Comparison of ENCODE assay signal across 20 cellular contexts in the genomic region with DNA sequence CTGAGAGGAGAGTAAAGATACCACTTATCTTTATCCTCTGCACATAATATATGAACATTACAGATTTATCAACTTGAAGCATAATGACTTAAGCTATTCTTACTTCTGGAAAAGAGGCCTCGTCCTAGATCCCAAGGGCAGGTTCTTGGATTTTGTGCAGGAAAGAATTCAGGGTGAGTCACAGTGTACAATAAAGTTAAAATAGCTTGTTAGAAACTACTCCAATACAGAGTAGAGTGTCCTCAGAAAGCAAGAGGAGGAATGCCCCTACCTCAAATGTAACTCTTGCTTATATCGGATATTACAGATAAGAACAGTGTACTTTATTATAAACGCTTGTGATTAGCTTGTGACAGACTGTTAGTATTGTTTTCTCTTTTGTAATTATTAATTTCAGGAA. TPM values are rescaled to one million over a fixed set of nuclear protein-coding genes. Genes with fewer than 3 reads are reported as not detected.
DNase-seq lines count a peak whose midpoint lies in the region; ATAC-seq and TF ChIP-seq lines count a peak whose summit lies in the region.
"Had no signal": no experiment of that assay in that cellular context is flagged by ENCODE, and none has a peak within 500 bp of the region (broad histone marks: within the 10 kb centered on the region; RNA-seq: fewer than 3 reads in every experiment).

No MANE protein-coding gene starts in this region.

- ATAC-seq in IMR-90 (ENCODE audit: low read depth) (no peak), thoracic aorta (ENCODE audit: insufficient number of reproducible peaks, low FRiP score, low read depth) (peak; percentile 47), GM18511 (IDR thresholded peaks at IDR 0.05; ENCODE audit: unreplicated experiment) (no peak), HG02759 (IDR thresholded peaks at IDR 0.05; ENCODE audit: unreplicated experiment) (no peak)
- ATAC-seq: A549, GM12878, HCT116 had no signal

- dilution Hi-C loops in IMR-90 (cut with HindIII; ENCODE audit: low sequenced_read_pairs, unreplicated experiment), result no loop called here

- no peak overlapping the region for H3K4me3 ChIP-seq in IMR-90 (ENCODE audit: insufficient read depth, low read depth, low read length)
- no peak overlapping the region for H3K4me3 ChIP-seq in thoracic aorta
- H3K4me3 ChIP-seq: A549, GM12878 had no signal

- intact Hi-C loops in IMR-90 (cut with micrococcal nuclease), result no loop called here

- H3K56ac ChIP-seq in IMR-90 (ENCODE audit: extremely low read depth, insufficient read depth, low read length), result no peak overlapping the region

- no CpG with 5 or more reads among the region's 3 CpGs for WGBS in IMR-90 (ENCODE audit: extremely low coverage in 2 of 2, insufficient read length in 1 of 2), 2 experiments

- no peak overlapping the region for H4K5ac ChIP-seq in IMR-90 (ENCODE audit: low read depth, low read length)

- POLR2A ChIA-PET in IMR-90 (lab: Charles Lee; ENCODE audit: unreplicated experiment), result no interaction called here

- TF ChIP-seq CTCF in IMR-90 (conservative IDR thresholded peaks at IDR 0.05; ENCODE audit: low read depth, low read length) (no peak), thoracic aorta (IDR thresholded peaks at IDR 0.05) (no peak)

- no peaks in the 10 kb centered on the region for H3K9me3 ChIP-seq in IMR-90 (ENCODE audit: control insufficient read depth, insufficient read depth, low read length)
- no peaks in the 10 kb centered on the region for H3K9me3 ChIP-seq in thoracic aorta
- H3K9me3 ChIP-seq: A549 had no signal

- no peak overlapping the region for H3K18ac ChIP-seq in IMR-90 (ENCODE audit: low read depth, low read length)

- H4K91ac ChIP-seq in IMR-90 (ENCODE audit: insufficient read depth, low read depth, low read length), result no peak overlapping the region

- DNase-seq in IMR-90 (peak; percentile 6), fibroblast of peridontal ligament (ENCODE audit: extremely low read depth) (peak; percentile 41), thoracic aorta (ENCODE audit: low spot score) (no peak), DMS153 (lab: John Stamatoyannopoulos, UW) (no peak)
- DNase-seq: 8988T; ACHN; C1 segment of cervical spinal cord; Calu3; CD4-positive, alpha-beta memory T cell; COR-L47; DND-41; EL; GDM1; H7 had no signal

- H3K27ac ChIP-seq in IMR-90 (ENCODE audit: insufficient read depth, low read length) (no peak overlapping the region), thoracic aorta (no peak overlapping the region)
- H3K27ac ChIP-seq: A549 had no signal

- CTCF ChIA-PET in IMR-90 (lab: Yijun Ruan, JAX), result interaction anchor here (0.7 to 1.1 kb wide), 2 partner anchors 14 to 284 kb away, joined by 3 read pairs; no protein-coding TSS in a partner anchor

- no peak for TF ChIP-seq POLR2A in IMR-90 (IDR thresholded peaks at IDR 0.05; ENCODE audit: low read depth, low read length)

- H3K27me3 ChIP-seq in IMR-90 (ENCODE audit: control insufficient read depth, insufficient read depth, low read length) (no peaks in the 10 kb centered on the region), thoracic aorta (replicated peaks; ENCODE audit: insufficient read depth) (no peaks in the 10 kb centered on the region)

- no peak overlapping the region for H3K14ac ChIP-seq in IMR-90 (replicated peaks; ENCODE audit: low read depth, low read length)

- H3K4me1 ChIP-seq in IMR-90 (ENCODE audit: control insufficient read depth, insufficient read depth, low read length) (no peaks in the 10 kb centered on the region), thoracic aorta (ENCODE audit: control insufficient read depth in 1 of 2, low read depth in 2 of 2) (peaks cover 6 to 11% of the 10 kb centered on the region in 2 donors)
- H3K4me1 ChIP-seq: A549 had no signal

- H4K20me1 ChIP-seq in IMR-90 (ENCODE audit: insufficient read depth, low read length), result no peaks in the 10 kb centered on the region

- no peaks in the 10 kb centered on the region for H3K79me1 ChIP-seq in IMR-90 (ENCODE audit: low read depth in 1 of 2, low read length in 2 of 2)

- H2BK5ac ChIP-seq in IMR-90 (ENCODE audit: low read depth, low read length, poor library complexity, severe bottlenecking), result no peak overlapping the region

- no peak overlapping the region for H2AK5ac ChIP-seq in IMR-90 (ENCODE audit: low read depth, low read length)

- H2BK120ac ChIP-seq in IMR-90 (ENCODE audit: low read depth, low read length), result no peak overlapping the region

- no peak overlapping the region for H2AK9ac ChIP-seq in IMR-90 (replicated peaks; ENCODE audit: low read depth, low read length, poor library complexity)

- H3K36me3 ChIP-seq in IMR-90 (ENCODE audit: control insufficient read depth, insufficient read depth, low read length) (no peaks in the 10 kb centered on the region), thoracic aorta (no peaks in the 10 kb centered on the region)

- H3K4ac ChIP-seq in IMR-90 (ENCODE audit: low read depth, low read length), result no peak overlapping the region

- no peak for TF ChIP-seq RAD21 in IMR-90 (IDR thresholded peaks at IDR 0.05; ENCODE audit: low read length)

- no peak overlapping the region for H3K23ac ChIP-seq in IMR-90 (ENCODE audit: low read depth, low read length)

- H4K8ac ChIP-seq in IMR-90 (ENCODE audit: low read depth in 2 of 2, low read length in 2 of 2), result no peak overlapping the region

- no peak overlapping the region for H3K9ac ChIP-seq in IMR-90 (ENCODE audit: low read depth, low read length)

- no peak overlapping the region for H2BK20ac ChIP-seq in IMR-90 (ENCODE audit: low read depth, low read length)

- H3K9me1 ChIP-seq in IMR-90 (ENCODE audit: insufficient read depth, low read length), result peaks cover 3% of the 10 kb centered on the region; the same call in 1 of the 2 replicates

- in situ Hi-C loops in IMR-90 (cut with MboI; ENCODE audit: low sequenced_read_pairs), result no loop called here

- no peak overlapping the region for H3K4me2 ChIP-seq in IMR-90 (ENCODE audit: low read depth, low read length)
- H3K4me2 ChIP-seq: A549 had no signal

- H2BK15ac ChIP-seq in IMR-90 (ENCODE audit: low read depth, low read length), result no peak overlapping the region

- no peak overlapping the region for H2AFZ ChIP-seq in IMR-90 (replicated peaks; ENCODE audit: low read length, poor library complexity)

- BruUV-seq in IMR-90 (replicated peaks; lab: Mats Ljungman, UMichigan), result no TSS peak

TF ChIP-seq in IMR-90, 13 proteins besides CTCF, POLR2A, EP300 and RAD21:
- TF ChIP-seq NFE2L2 (IDR thresholded peaks at IDR 0.05; ENCODE audit: low read depth, low read length) (no peak), FOS (IDR thresholded peaks at IDR 0.05; ENCODE audit: low read depth, low read length) (no peak), MAFK (IDR thresholded peaks at IDR 0.05; ENCODE audit: low read depth, low read length) (no peak), MXI1 (IDR thresholded peaks at IDR 0.05; ENCODE audit: borderline replicate concordance, low read depth, low read length) (no peak), MAZ (IDR thresholded peaks at IDR 0.05; ENCODE audit: borderline replicate concordance, low read depth, low read length) (no peak), CHD1 (IDR thresholded peaks at IDR 0.05; ENCODE audit: low read depth, low read length) (no peak), RFX5 (IDR thresholded peaks at IDR 0.05; ENCODE audit: low read depth, low read length) (no peak), SMC3 (IDR thresholded peaks at IDR 0.05; ENCODE audit: low read depth, low read length) (no peak), CEBPB (IDR thresholded peaks at IDR 0.05; ENCODE audit: low read depth, low read length) (no peak), BHLHE40 (IDR thresholded peaks at IDR 0.05; ENCODE audit: low read depth, low read length) (no peak)
- TF ChIP-seq, protein P1, sequence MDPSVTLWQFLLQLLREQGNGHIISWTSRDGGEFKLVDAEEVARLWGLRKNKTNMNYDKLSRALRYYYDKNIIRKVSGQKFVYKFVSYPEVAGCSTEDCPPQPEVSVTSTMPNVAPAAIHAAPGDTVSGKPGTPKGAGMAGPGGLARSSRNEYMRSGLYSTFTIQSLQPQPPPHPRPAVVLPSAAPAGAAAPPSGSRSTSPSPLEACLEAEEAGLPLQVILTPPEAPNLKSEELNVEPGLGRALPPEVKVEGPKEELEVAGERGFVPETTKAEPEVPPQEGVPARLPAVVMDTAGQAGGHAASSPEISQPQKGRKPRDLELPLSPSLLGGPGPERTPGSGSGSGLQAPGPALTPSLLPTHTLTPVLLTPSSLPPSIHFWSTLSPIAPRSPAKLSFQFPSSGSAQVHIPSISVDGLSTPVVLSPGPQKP (IDR thresholded peaks at IDR 0.05; ENCODE audit: borderline replicate concordance, low read depth, low read length), result no peak
- TF ChIP-seq, protein P2, sequence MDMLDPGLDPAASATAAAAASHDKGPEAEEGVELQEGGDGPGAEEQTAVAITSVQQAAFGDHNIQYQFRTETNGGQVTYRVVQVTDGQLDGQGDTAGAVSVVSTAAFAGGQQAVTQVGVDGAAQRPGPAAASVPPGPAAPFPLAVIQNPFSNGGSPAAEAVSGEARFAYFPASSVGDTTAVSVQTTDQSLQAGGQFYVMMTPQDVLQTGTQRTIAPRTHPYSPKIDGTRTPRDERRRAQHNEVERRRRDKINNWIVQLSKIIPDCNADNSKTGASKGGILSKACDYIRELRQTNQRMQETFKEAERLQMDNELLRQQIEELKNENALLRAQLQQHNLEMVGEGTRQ (IDR thresholded peaks at IDR 0.05; ENCODE audit: low read depth, low read length), result no peak

RNA-seq across cellular contexts. Expression of a gene that starts 41.9 kb away (rescaled TPM):
- total RNA-seq in IMR-90 (2012; rRNA removed) (5.6 and 6.6 TPM in 2 replicates), thoracic aorta (10 to 100 TPM; 19.6 to 42.6 TPM)
- 1.2 and 1.4 TPM in 2 replicates for polyA plus RNA-seq in IMR-90 (2012; rRNA removed)
- 0.29 and 0.44 TPM in 2 replicates for polyA plus RNA-seq in IMR-90 (2012; cell fraction: cytosol; rRNA removed)
- polyA plus RNA-seq in IMR-90 (2012; cell fraction: nucleus; rRNA removed; ENCODE audit: low replicate concordance), result 0.11 and 1.4 TPM in 2 replicates
- total RNA-seq: Calu3; CD4-positive, alpha-beta memory T cell; H1; H7 had no signal
- polyA plus RNA-seq: CD4-positive, alpha-beta memory T cell had no signal

Comparison
In these comparisons a context has a peak if more than half of its experiments do, and no peak if none do; other contexts are left out.
1. DNase-seq: peak in IMR-90 (single experiment) and fibroblast of peridontal ligament (single experiment); none in thoracic aorta (single experiment) and DMS153 (single experiment).